In genomic region chr1:153795934-153796785, GRCh38 we compare ENCODE assay signal across 21 cellular contexts. TPM values are rescaled to one million over a fixed set of nuclear protein-coding genes. Genes with fewer than 3 reads are reported as not detected.
DNase-seq lines count a peak whose midpoint lies in the region; ATAC-seq, FAIRE-seq and TF ChIP-seq lines count a peak whose summit lies in the region.
"Had no signal": no experiment of that assay in that cellular context is flagged by ENCODE, and none has a peak within 500 bp of the region (broad histone marks: within the 10 kb centered on the region; RNA-seq: fewer than 3 reads in every experiment).

No MANE protein-coding gene starts in this region.

- peaks cover 81% of the 10 kb centered on the region for H3K4me1 Mint-ChIP-seq in stimulated activated naive CD8-positive, alpha-beta T cell treated with anti-CD3 and anti-CD28 coated beads, Interleukin-15, amount 100 ng/mL, for 72 hours
- H3K4me1 Mint-ChIP-seq in natural killer cell: peaks cover 39 to 57% of the 10 kb centered on the region in 2 donors

- no peaks in the 10 kb centered on the region for H3K27me3 Mint-ChIP-seq in stimulated activated naive CD8-positive, alpha-beta T cell treated with anti-CD3 and anti-CD28 coated beads, Interleukin-15, amount 100 ng/mL, for 72 hours
- H3K27me3 Mint-ChIP-seq in natural killer cell (ENCODE audit: low read depth in 2 of 2): no peaks in the 10 kb centered on the region
- H3K27me3 Mint-ChIP-seq: CD4-positive, alpha-beta memory T cell; T-cell had no signal

- H3K36me3 Mint-ChIP-seq in natural killer cell: no peaks in the 10 kb centered on the region
- H3K36me3 Mint-ChIP-seq: activated CD4-positive, alpha-beta memory T cell treated with anti-CD3 and anti-CD28 coated beads for 36 hours; CD4-positive, alpha-beta memory T cell; T-cell had no signal

- intact Hi-C loops in natural killer cell (cut with micrococcal nuclease): no loop called here

- peak; percentile 62 for FAIRE-seq in urothelium cell line (lab: Jason Lieb, UNC)
- FAIRE-seq: frontal cortex had no signal

- H3K27ac Mint-ChIP-seq in stimulated activated naive CD8-positive, alpha-beta T cell treated with anti-CD3 and anti-CD28 coated beads, Interleukin-15, amount 100 ng/mL, for 72 hours: peak overlapping the region; percentile 21 to 64
- H3K27ac Mint-ChIP-seq in natural killer cell: peak overlapping the region in 1 of 2 donors; percentile 79
- H3K27ac Mint-ChIP-seq: activated CD4-positive, alpha-beta memory T cell treated with anti-CD3 and anti-CD28 coated beads for 36 hours had no signal

- no peak overlapping the region for H3K4me3 ChIP-seq in coronary artery
- H3K4me3 ChIP-seq: breast epithelium, GM12878 had no signal

- TF ChIP-seq CTCF in coronary artery (IDR thresholded peaks at IDR 0.05): no peak
- TF ChIP-seq CTCF in natural killer cell (IDR thresholded peaks at IDR 0.05): no peak

- no peaks in the 10 kb centered on the region for H3K9me3 Mint-ChIP-seq in stimulated activated naive CD8-positive, alpha-beta T cell treated with anti-CD3 and anti-CD28 coated beads, Interleukin-15, amount 100 ng/mL, for 72 hours
- H3K9me3 Mint-ChIP-seq in natural killer cell: no peaks in the 10 kb centered on the region
- H3K9me3 Mint-ChIP-seq: activated CD4-positive, alpha-beta memory T cell treated with anti-CD3 and anti-CD28 coated beads for 36 hours; CD4-positive, alpha-beta memory T cell; T-cell had no signal

- H3K4me3 Mint-ChIP-seq in stimulated activated naive CD8-positive, alpha-beta T cell treated with anti-CD3 and anti-CD28 coated beads, Interleukin-15, amount 100 ng/mL, for 72 hours: peak overlapping the region in 1 of 2 donors; percentile 0
- H3K4me3 Mint-ChIP-seq in natural killer cell: peak overlapping the region; percentile 56
- H3K4me3 Mint-ChIP-seq: activated CD4-positive, alpha-beta memory T cell treated with anti-CD3 and anti-CD28 coated beads for 36 hours; CD4-positive, alpha-beta memory T cell; T-cell had no signal

- no peak overlapping the region for H3K27ac ChIP-seq in coronary artery
- H3K27ac ChIP-seq: breast epithelium had no signal

- no peak for ATAC-seq in stimulated activated naive CD8-positive, alpha-beta T cell treated with anti-CD3 and anti-CD28 coated beads, Interleukin-15, amount 100 ng/mL, for 72 hours
- no peak for ATAC-seq in stimulated activated naive CD8-positive, alpha-beta T cell treated with anti-CD3 and anti-CD28 coated beads, Interleukin-15, Interleukin-2, amounts not matched to agents 100 U/mL and 50 U/mL, for 24 hours
- peak in 2 of 3 donors; percentile 24 to 57 for ATAC-seq in natural killer cell

- no peak for DNase-seq in stimulated activated naive CD8-positive, alpha-beta T cell treated with anti-CD3 and anti-CD28 coated beads, Interleukin-15, amount 100 ng/mL, for 72 hours
- DNase-seq in stimulated activated naive CD8-positive, alpha-beta T cell treated with anti-CD3 and anti-CD28 coated beads, Interleukin-15, Interleukin-2, amounts not matched to agents 100 U/mL and 50 U/mL, for 24 hours: no peak
- DNase-seq in coronary artery (ENCODE audit: low spot score): peak; percentile 67
- DNase-seq in natural killer cell: no peak
- no peak for DNase-seq in urothelium cell line (ENCODE audit: low spot score)
- DNase-seq in dedifferentiated amniotic fluid mesenchymal stem cell (ENCODE audit: extremely low spot score): no peak
- DNase-seq in NOMO-1 treated with DMSO at 0.1 percent for 48 hours (lab: John Stamatoyannopoulos, UW; ENCODE audit: unreplicated experiment): no peak
- DNase-seq in NCI-H187 (lab: John Stamatoyannopoulos, UW): no peak
- DNase-seq: activated CD4-positive, alpha-beta memory T cell treated with anti-CD3 and anti-CD28 coated beads for 36 hours; activated T-cell treated with anti-CD3 and anti-CD28 coated beads, Interleukin-2, amount 50 U/mL, for 48 hours; CD4-positive, alpha-beta memory T cell; KG1; MV-4-11; NCI-H1930; NCI-H345; stimulated activated naive CD4-positive, alpha-beta T cell; trophoblast cell had no signal

RNA-seq across cellular contexts. Expression of gene SLC27A3, which starts 21.0 kb away (rescaled TPM):
- 100 to 1,000 TPM in 1 of 3 donors, 10 to 100 TPM in 2; 65.3 to 107 (median 89.8) TPM for total RNA-seq in natural killer cell

Comparison
In these comparisons a context has a peak if more than half of its experiments do, and no peak if none do; other contexts are left out.
1. ATAC-seq: peak in natural killer cell (2 of 3); none in stimulated activated naive CD8-positive, alpha-beta T cell treated with anti-CD3 and anti-CD28 coated beads, Interleukin-15, amount 100 ng/mL, for 72 hours (single experiment) and stimulated activated naive CD8-positive, alpha-beta T cell treated with anti-CD3 and anti-CD28 coated beads, Interleukin-15, Interleukin-2, amounts not matched to agents 100 U/mL and 50 U/mL, for 24 hours (single experiment).